In genomic region chr1:176440176-176440575, GRCh38 we compare ENCODE assay signal across 11 cellular contexts.
"Had no signal": no experiment of that assay in that cellular context is flagged by ENCODE, and none has a peak within 500 bp of the region (broad histone marks: within the 10 kb centered on the region; RNA-seq: fewer than 3 reads in every experiment).

No MANE protein-coding gene starts in this region.

- H2AFZ ChIP-seq: GM23248, GM23338 had no signal

- H3K9me3 ChIP-seq: HAP-1 had no signal

- H3K9ac ChIP-seq: GM23248 had no signal

- H3K36me3 ChIP-seq: HAP-1 had no signal

- H3K27ac ChIP-seq: GM23248 had no signal

- DNase-seq: GM23248, GOT3, H7, H9, HCEC 1CT, HFFc6 had no signal

- FAIRE-seq: H1, H54 had no signal

- H3K4me3 ChIP-seq: GM23248, GM23338, HAP-1 had no signal

- ATAC-seq: GM23338, HCT116 had no signal

- H3K4me2 ChIP-seq: GM23338 had no signal

- H3K4me1 ChIP-seq: HAP-1 had no signal
